ENCODE assay signal across 1 cellular context in genomic region chr16:67191995-67192681, GRCh38.
A peak's percentile ranks its signal among the peaks of the same experiment; 100 is the strongest.
TF ChIP-seq lines count a peak whose summit lies in the region.

A gene with protein sequence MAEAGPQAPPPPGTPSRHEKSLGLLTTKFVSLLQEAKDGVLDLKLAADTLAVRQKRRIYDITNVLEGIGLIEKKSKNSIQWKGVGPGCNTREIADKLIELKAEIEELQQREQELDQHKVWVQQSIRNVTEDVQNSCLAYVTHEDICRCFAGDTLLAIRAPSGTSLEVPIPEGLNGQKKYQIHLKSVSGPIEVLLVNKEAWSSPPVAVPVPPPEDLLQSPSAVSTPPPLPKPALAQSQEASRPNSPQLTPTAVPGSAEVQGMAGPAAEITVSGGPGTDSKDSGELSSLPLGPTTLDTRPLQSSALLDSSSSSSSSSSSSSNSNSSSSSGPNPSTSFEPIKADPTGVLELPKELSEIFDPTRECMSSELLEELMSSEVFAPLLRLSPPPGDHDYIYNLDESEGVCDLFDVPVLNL (plus strand): TSS chr16:67192155. CDS start chr16:67192228, 73 bp downstream.

TF ChIP-seq in HepG2, 621 proteins besides CTCF, POLR2A, EP300 and RAD21 (continued from another document and continues in another):
- no peak; the same call in none of the 2 replicates for TF ChIP-seq MXD3 (CRISPR knock-in tag; IDR thresholded peaks at IDR 0.05)
- no peak for TF ChIP-seq ZNF383 (CRISPR knock-in tag; IDR thresholded peaks at IDR 0.05; ENCODE audit: borderline replicate concordance)
- peak; percentile 37 for TF ChIP-seq RXRA (CRISPR knock-in tag; IDR thresholded peaks at IDR 0.05)
- TF ChIP-seq ZBTB3 (CRISPR knock-in tag; IDR thresholded peaks at IDR 0.05; ENCODE audit: borderline replicate concordance, low read depth) = no peak
- TF ChIP-seq HNF1B (CRISPR knock-in tag; IDR thresholded peaks at IDR 0.05) = peak; percentile 77
- TF ChIP-seq ZSCAN30 (CRISPR knock-in tag; IDR thresholded peaks at IDR 0.05) = no peak
- no peak for TF ChIP-seq U2AF1 (optimal IDR thresholded peaks at IDR 0.05; ENCODE audit: low read depth, low read length)
- peak; percentile 41; the same call in 1 of the 2 replicates for TF ChIP-seq ZBTB20 (CRISPR knock-in tag; IDR thresholded peaks at IDR 0.05; ENCODE audit: borderline replicate concordance, low read depth)
- TF ChIP-seq ZNF430 (CRISPR knock-in tag; IDR thresholded peaks at IDR 0.05) = peak; percentile 22
- 0 out of 2 replicates have a peak, but pooled peaks have one; percentile 25 for TF ChIP-seq TGIF2 (CRISPR knock-in tag; IDR thresholded peaks at IDR 0.05)
- TF ChIP-seq HHEX (CRISPR knock-in tag; IDR thresholded peaks at IDR 0.05) = no peak
- no peak for TF ChIP-seq PLSCR1 (CRISPR knock-in tag; IDR thresholded peaks at IDR 0.05; ENCODE audit: borderline replicate concordance)
- no peak for TF ChIP-seq ZNF20 (CRISPR knock-in tag; IDR thresholded peaks at IDR 0.05)
- no peak for TF ChIP-seq DBP (CRISPR knock-in tag; IDR thresholded peaks at IDR 0.05; ENCODE audit: not compliant biosample characterization)
- TF ChIP-seq ELF3 (CRISPR knock-in tag; IDR thresholded peaks at IDR 0.05) = peak; percentile 96
- TF ChIP-seq, protein P1, sequence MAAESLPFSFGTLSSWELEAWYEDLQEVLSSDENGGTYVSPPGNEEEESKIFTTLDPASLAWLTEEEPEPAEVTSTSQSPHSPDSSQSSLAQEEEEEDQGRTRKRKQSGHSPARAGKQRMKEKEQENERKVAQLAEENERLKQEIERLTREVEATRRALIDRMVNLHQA (CRISPR knock-in tag; IDR thresholded peaks at IDR 0.05) = no peak
- peak; percentile 31; the same call in 1 of the 2 replicates for TF ChIP-seq CBX5 (CRISPR knock-in tag; IDR thresholded peaks at IDR 0.05; ENCODE audit: borderline replicate concordance)
- peak; percentile 46; the same call in 1 of the 2 replicates for TF ChIP-seq FOSL2 (CRISPR knock-in tag; IDR thresholded peaks at IDR 0.05)
- TF ChIP-seq ZNF484 (CRISPR knock-in tag; IDR thresholded peaks at IDR 0.05; ENCODE audit: borderline replicate concordance, low read depth) = no peak
- TF ChIP-seq, protein P2, sequence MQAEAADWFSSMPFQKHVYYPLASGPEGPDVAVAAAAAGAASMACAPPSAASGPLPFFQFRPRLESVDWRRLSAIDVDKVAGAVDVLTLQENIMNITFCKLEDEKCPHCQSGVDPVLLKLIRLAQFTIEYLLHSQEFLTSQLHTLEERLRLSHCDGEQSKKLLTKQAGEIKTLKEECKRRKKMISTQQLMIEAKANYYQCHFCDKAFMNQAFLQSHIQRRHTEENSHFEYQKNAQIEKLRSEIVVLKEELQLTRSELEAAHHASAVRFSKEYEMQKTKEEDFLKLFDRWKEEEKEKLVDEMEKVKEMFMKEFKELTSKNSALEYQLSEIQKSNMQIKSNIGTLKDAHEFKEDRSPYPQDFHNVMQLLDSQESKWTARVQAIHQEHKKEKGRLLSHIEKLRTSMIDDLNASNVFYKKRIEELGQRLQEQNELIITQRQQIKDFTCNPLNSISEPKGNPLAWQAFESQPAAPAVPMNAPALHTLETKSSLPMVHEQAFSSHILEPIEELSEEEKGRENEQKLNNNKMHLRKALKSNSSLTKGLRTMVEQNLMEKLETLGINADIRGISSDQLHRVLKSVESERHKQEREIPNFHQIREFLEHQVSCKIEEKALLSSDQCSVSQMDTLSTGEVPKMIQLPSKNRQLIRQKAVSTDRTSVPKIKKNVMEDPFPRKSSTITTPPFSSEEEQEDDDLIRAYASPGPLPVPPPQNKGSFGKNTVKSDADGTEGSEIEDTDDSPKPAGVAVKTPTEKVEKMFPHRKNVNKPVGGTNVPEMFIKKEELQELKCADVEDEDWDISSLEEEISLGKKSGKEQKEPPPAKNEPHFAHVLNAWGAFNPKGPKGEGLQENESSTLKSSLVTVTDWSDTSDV (CRISPR knock-in tag; IDR thresholded peaks at IDR 0.05) = peak; percentile 93; the same call in 1 of the 2 replicates
- no peak for TF ChIP-seq SNAPC2 (CRISPR knock-in tag; IDR thresholded peaks at IDR 0.05)
- TF ChIP-seq SNRNP70 (IDR thresholded peaks at IDR 0.05; ENCODE audit: low read depth, low read length) = no peak
- 0 out of 2 replicates have a peak, but pooled peaks have one; percentile 12 for TF ChIP-seq ZNF775 (CRISPR knock-in tag; IDR thresholded peaks at IDR 0.05; ENCODE audit: borderline replicate concordance)
- peak; percentile 94; the same call in 1 of the 2 replicates for TF ChIP-seq ZZZ3 (CRISPR knock-in tag; IDR thresholded peaks at IDR 0.05; ENCODE audit: borderline replicate concordance)
- peak; percentile 44; the same call in 1 of the 2 replicates for TF ChIP-seq ZFP91 (CRISPR knock-in tag; IDR thresholded peaks at IDR 0.05; ENCODE audit: borderline replicate concordance)
- TF ChIP-seq MAFF (IDR thresholded peaks at IDR 0.05; ENCODE audit: low read depth, low read length) = 0 out of 2 replicates have a peak, but pooled peaks have one; percentile 1
- TF ChIP-seq ZNF264 (CRISPR knock-in tag; IDR thresholded peaks at IDR 0.05) = peak; percentile 83
- peak; percentile 89; the same call in 1 of the 3 replicates for TF ChIP-seq MXI1 (IDR thresholded peaks at IDR 0.05; ENCODE audit: borderline replicate concordance, low read depth, low read length)
- TF ChIP-seq SMC3 (IDR thresholded peaks at IDR 0.05; ENCODE audit: low read length) = no peak
- peak; percentile 99 for TF ChIP-seq ZFY (CRISPR knock-in tag; IDR thresholded peaks at IDR 0.05)
- TF ChIP-seq ZBTB49 (CRISPR knock-in tag; IDR thresholded peaks at IDR 0.05; ENCODE audit: borderline replicate concordance) = no peak
- no peak for TF ChIP-seq ZNF510 (CRISPR knock-in tag; IDR thresholded peaks at IDR 0.05; ENCODE audit: low read depth)
- no peak for TF ChIP-seq CENPT (CRISPR knock-in tag; IDR thresholded peaks at IDR 0.05; ENCODE audit: low read depth)
- no peak for TF ChIP-seq MEIS1 (CRISPR knock-in tag; IDR thresholded peaks at IDR 0.05; ENCODE audit: borderline replicate concordance)
- TF ChIP-seq, protein P3, sequence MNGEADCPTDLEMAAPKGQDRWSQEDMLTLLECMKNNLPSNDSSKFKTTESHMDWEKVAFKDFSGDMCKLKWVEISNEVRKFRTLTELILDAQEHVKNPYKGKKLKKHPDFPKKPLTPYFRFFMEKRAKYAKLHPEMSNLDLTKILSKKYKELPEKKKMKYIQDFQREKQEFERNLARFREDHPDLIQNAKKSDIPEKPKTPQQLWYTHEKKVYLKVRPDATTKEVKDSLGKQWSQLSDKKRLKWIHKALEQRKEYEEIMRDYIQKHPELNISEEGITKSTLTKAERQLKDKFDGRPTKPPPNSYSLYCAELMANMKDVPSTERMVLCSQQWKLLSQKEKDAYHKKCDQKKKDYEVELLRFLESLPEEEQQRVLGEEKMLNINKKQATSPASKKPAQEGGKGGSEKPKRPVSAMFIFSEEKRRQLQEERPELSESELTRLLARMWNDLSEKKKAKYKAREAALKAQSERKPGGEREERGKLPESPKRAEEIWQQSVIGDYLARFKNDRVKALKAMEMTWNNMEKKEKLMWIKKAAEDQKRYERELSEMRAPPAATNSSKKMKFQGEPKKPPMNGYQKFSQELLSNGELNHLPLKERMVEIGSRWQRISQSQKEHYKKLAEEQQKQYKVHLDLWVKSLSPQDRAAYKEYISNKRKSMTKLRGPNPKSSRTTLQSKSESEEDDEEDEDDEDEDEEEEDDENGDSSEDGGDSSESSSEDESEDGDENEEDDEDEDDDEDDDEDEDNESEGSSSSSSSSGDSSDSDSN (CRISPR knock-in tag; IDR thresholded peaks at IDR 0.05) = peak; percentile 90; the same call in 1 of the 2 replicates
- TF ChIP-seq, protein P4, sequence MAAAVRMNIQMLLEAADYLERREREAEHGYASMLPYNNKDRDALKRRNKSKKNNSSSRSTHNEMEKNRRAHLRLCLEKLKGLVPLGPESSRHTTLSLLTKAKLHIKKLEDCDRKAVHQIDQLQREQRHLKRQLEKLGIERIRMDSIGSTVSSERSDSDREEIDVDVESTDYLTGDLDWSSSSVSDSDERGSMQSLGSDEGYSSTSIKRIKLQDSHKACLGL (CRISPR knock-in tag; IDR thresholded peaks at IDR 0.05) = peak; percentile 79; the same call in 1 of the 2 replicates
- TF ChIP-seq ZNF563 (CRISPR knock-in tag; IDR thresholded peaks at IDR 0.05) = peak; percentile 94; the same call in 1 of the 2 replicates
- peak; percentile 85; the same call in 1 of the 2 replicates for TF ChIP-seq KLF12 (CRISPR knock-in tag; IDR thresholded peaks at IDR 0.05; ENCODE audit: borderline replicate concordance)
- peak; percentile 70 for TF ChIP-seq TSC22D2 (CRISPR knock-in tag; IDR thresholded peaks at IDR 0.05; ENCODE audit: borderline replicate concordance)
- TF ChIP-seq TCF7 (IDR thresholded peaks at IDR 0.05; ENCODE audit: low read depth) = no peak
- TF ChIP-seq SIN3A (IDR thresholded peaks at IDR 0.05; ENCODE audit: borderline replicate concordance, low read depth, low read length) = 0 out of 2 replicates have a peak, but pooled peaks have one; percentile 87
- TF ChIP-seq ZMAT3 (CRISPR knock-in tag; conservative IDR thresholded peaks at IDR 0.05) = peak; percentile 49; the same call in 1 of the 2 replicates
- TF ChIP-seq RFX5 (IDR thresholded peaks at IDR 0.05; ENCODE audit: low read depth, low read length) = 0 out of 2 replicates have a peak, but pooled peaks have one; percentile 47
- TF ChIP-seq LCORL (IDR thresholded peaks at IDR 0.05) = no peak
- 0 out of 2 replicates have a peak, but pooled peaks have one; percentile 64 for TF ChIP-seq LCORL (CRISPR knock-in tag; IDR thresholded peaks at IDR 0.05)
- TF ChIP-seq MBD4 (IDR thresholded peaks at IDR 0.05; ENCODE audit: borderline replicate concordance, low read length) = no peak
- 0 out of 2 replicates have a peak, but pooled peaks have one; percentile 67 for TF ChIP-seq SMYD3 (CRISPR knock-in tag; IDR thresholded peaks at IDR 0.05)
- TF ChIP-seq ZNF660 (CRISPR knock-in tag; IDR thresholded peaks at IDR 0.05; ENCODE audit: borderline replicate concordance, low read depth) = no peak
- TF ChIP-seq SUZ12 (IDR thresholded peaks at IDR 0.05; ENCODE audit: low read depth, low read length) = no peak
- peak; percentile 93 for TF ChIP-seq MEIS2 (CRISPR knock-in tag; IDR thresholded peaks at IDR 0.05)
- no peak for TF ChIP-seq ZNF224 (CRISPR knock-in tag; IDR thresholded peaks at IDR 0.05)
- TF ChIP-seq ZNF772 (CRISPR knock-in tag; IDR thresholded peaks at IDR 0.05) = peak; percentile 72; the same call in 1 of the 2 replicates
- no peak for TF ChIP-seq SYNCRIP (IDR thresholded peaks at IDR 0.05; ENCODE audit: insufficient read depth, low read depth, low read length)
- peak; percentile 84 for TF ChIP-seq WIZ (CRISPR knock-in tag; IDR thresholded peaks at IDR 0.05)
